ENCODE assay signal across 36 cellular contexts in genomic region chr7:117395743-117396142, GRCh38. TPM values are rescaled to one million over a fixed set of nuclear protein-coding genes. Genes with fewer than 3 reads are reported as not detected.
"Had no signal": no experiment of that assay in that cellular context is flagged by ENCODE, and none has a peak within 500 bp of the region (broad histone marks: within the 10 kb centered on the region; RNA-seq: fewer than 3 reads in every experiment).

No MANE protein-coding gene starts in this region.

- H3K9me3 ChIP-seq: esophagus muscularis mucosa, gastrocnemius medialis, left lung, mucosa of descending colon, ovary, psoas muscle, sigmoid colon, suprapubic skin, transverse colon, upper lobe of right lung, uterus had no signal

- H3K4me1 ChIP-seq: esophagus muscularis mucosa, gastrocnemius medialis, left lung, psoas muscle, sigmoid colon, suprapubic skin, transverse colon, upper lobe of right lung, uterus had no signal

- DNase-seq: cerebellar nuclear complex; dermis blood vessel endothelial cell; effector memory CD4-positive, alpha-beta T cell; gastrocnemius medialis; head of caudate nucleus; kidney; left lung; mesenchymal stem cell; mucosa of descending colon; naive thymus-derived CD4-positive, alpha-beta T cell; occipital lobe; ovary; posterior cingulate gyrus; psoas muscle; right cardiac atrium; sigmoid colon; stimulated activated CD4-positive, alpha-beta T cell treated with anti-CD3 and anti-CD28 coated beads, Interleukin-15, amount 100 ng/mL, for 24 hours; stimulated activated CD4-positive, alpha-beta T cell treated with anti-CD3 and anti-CD28 coated beads, Interleukin-2, amount 100 ng/mL, for 48 hours; stimulated activated CD8-positive, alpha-beta memory T cell treated with anti-CD3 and anti-CD28 coated beads, Interleukin-4, amount 100 ng/mL, for 48 hours; stimulated activated naive CD4-positive, alpha-beta T cell; stimulated activated naive CD8-positive, alpha-beta T cell treated with anti-CD3 and anti-CD28 coated beads, Interleukin-15, amount 100 ng/mL, for 72 hours; transverse colon; upper lobe of right lung; uterus had no signal

- H3K36me3 ChIP-seq: esophagus muscularis mucosa, gastrocnemius medialis, left lung, ovary, sigmoid colon, suprapubic skin, transverse colon, upper lobe of right lung, uterus had no signal

- ATAC-seq: gastrocnemius medialis; left lung; mucosa of descending colon; naive thymus-derived CD4-positive, alpha-beta T cell; psoas muscle; right cardiac atrium; stimulated activated naive CD8-positive, alpha-beta T cell treated with anti-CD3 and anti-CD28 coated beads, Interleukin-15, amount 100 ng/mL, for 72 hours; upper lobe of right lung had no signal

- H3K4me3 ChIP-seq: coronary artery, esophagus muscularis mucosa, gastrocnemius medialis, left lung, mucosa of descending colon, ovary, psoas muscle, sigmoid colon, skin epidermis, suprapubic skin, transverse colon, upper lobe of right lung, uterus had no signal

- H3K27ac ChIP-seq: coronary artery, esophagus muscularis mucosa, gastrocnemius medialis, left lung, ovary, psoas muscle, sigmoid colon, skin epidermis, suprapubic skin, transverse colon, upper lobe of right lung, uterus had no signal

- H3K27me3 ChIP-seq: esophagus muscularis mucosa, gastrocnemius medialis, left lung, ovary, sigmoid colon, suprapubic skin, transverse colon, upper lobe of right lung, uterus had no signal

RNA-seq across cellular contexts. Expression of gene ASZ1, which starts 31.6 kb away (rescaled TPM):
- total RNA-seq: dermis blood vessel endothelial cell; endothelial cell of umbilical vein; epithelial cell of proximal tubule; esophagus muscularis mucosa; fibroblast of lung; gastrocnemius medialis; glomerular endothelial cell; kidney; lower leg skin; lung microvascular endothelial cell; mesothelial cell of epicardium; mucosa of descending colon; naive thymus-derived CD4-positive, alpha-beta T cell; occipital lobe; ovary; psoas muscle; renal cortical epithelial cell; right cardiac atrium; sigmoid colon; suprapubic skin; transverse colon; upper lobe of right lung; uterus had no signal
- polyA plus RNA-seq: endothelial cell of umbilical vein; naive thymus-derived CD4-positive, alpha-beta T cell; ovary; psoas muscle; right cardiac atrium; sigmoid colon had no signal
